Comparison of ENCODE assay signal across 14 cellular contexts in genomic region chr5:112951124-112951702, GRCh38. TPM values are rescaled to one million over a fixed set of nuclear protein-coding genes. Genes with fewer than 3 reads are reported as not detected.
A peak's percentile ranks its signal among the peaks of the same experiment; 100 is the strongest.
DNase-seq lines count a peak whose midpoint lies in the region; ATAC-seq, FAIRE-seq and TF ChIP-seq lines count a peak whose summit lies in the region.
"Had no signal": no experiment of that assay in that cellular context is flagged by ENCODE, and none has a peak within 500 bp of the region (broad histone marks: within the 10 kb centered on the region; RNA-seq: fewer than 3 reads in every experiment).

No MANE protein-coding gene starts in this region.

- intact Hi-C loops in pancreas (cut with DNase I) = no loop called here

- H3K27me3 ChIP-seq in pancreas = no peaks in the 10 kb centered on the region
- H3K27me3 ChIP-seq: upper lobe of right lung had no signal

- no peaks in the 10 kb centered on the region for H3K9me3 ChIP-seq in pancreas
- H3K9me3 ChIP-seq: upper lobe of right lung had no signal

- WGBS in pancreas, 2 donors = 94 to 95% methylated on average over 12 of the region's 12 CpGs

- no peaks in the 10 kb centered on the region for H3K36me3 ChIP-seq in pancreas
- H3K36me3 ChIP-seq: upper lobe of right lung had no signal

- no peak overlapping the region for H3K4me3 ChIP-seq in pancreas
- H3K4me3 ChIP-seq: upper lobe of right lung had no signal

- DNase-seq in stimulated activated CD4-positive, alpha-beta T cell treated with anti-CD3 and anti-CD28 coated beads, Interleukin-15, amount 100 ng/mL, for 24 hours = peak; percentile 44
- DNase-seq in stimulated activated CD4-positive, alpha-beta T cell treated with anti-CD3 and anti-CD28 coated beads, Interleukin-4, amount 100 ng/mL, for 4 hours = no peak
- DNase-seq in stimulated activated naive CD8-positive, alpha-beta T cell treated with anti-CD3 and anti-CD28 coated beads, Interleukin-15, Interleukin-2, amounts not matched to agents 100 U/mL and 50 U/mL, for 24 hours = no peak
- DNase-seq in GM10266 (ENCODE audit: extremely low spot score) = no peak
- DNase-seq in HEK293T (ENCODE audit: extremely low spot score) = no peak
- DNase-seq in pancreas = no peak
- DNase-seq: EL, NCI-H510A, SHP77, upper lobe of right lung had no signal

- TF ChIP-seq CTCF in GM10266 (IDR thresholded peaks at IDR 0.05; ENCODE audit: control insufficient read depth, insufficient read depth, low read depth, missing control alignments) (no peak), pancreas (IDR thresholded peaks at IDR 0.05) (no peak)

- H3K4me1 ChIP-seq in pancreas = no peaks in the 10 kb centered on the region
- H3K4me1 ChIP-seq: upper lobe of right lung had no signal

- no peak overlapping the region for H3K27ac ChIP-seq in pancreas
- H3K27ac ChIP-seq: upper lobe of right lung, VCaP had no signal

- POLR2A ChIA-PET in HEK293T (lab: Yijun Ruan, JAX) = interaction anchor here (1.3 kb wide), 1 partner anchor 25 kb away, joined by 3 read pairs; the partner anchor contains the start of gene DCP2

- CTCF ChIA-PET in HEK293T (lab: Yijun Ruan, JAX) = no interaction called here

- ATAC-seq in GM21619 (IDR thresholded peaks at IDR 0.05; ENCODE audit: unreplicated experiment) = peak; percentile 90
- ATAC-seq in HG03159 (IDR thresholded peaks at IDR 0.05; ENCODE audit: unreplicated experiment) = peak; percentile 74
- ATAC-seq in stimulated activated naive CD8-positive, alpha-beta T cell treated with anti-CD3 and anti-CD28 coated beads, Interleukin-15, Interleukin-2, amounts not matched to agents 100 U/mL and 50 U/mL, for 24 hours = peak; percentile 57
- no peak for ATAC-seq in pancreas
- ATAC-seq: sciatic nerve, upper lobe of right lung had no signal

- FAIRE-seq in pancreas (lab: Jason Lieb, UNC) = no peak

TF ChIP-seq in HEK293T, 16 proteins besides CTCF, POLR2A, EP300 and RAD21:
- TF ChIP-seq BHLHE40 (IDR thresholded peaks at IDR 0.05; ENCODE audit: borderline replicate concordance) (no peak), SP1 (IDR thresholded peaks at IDR 0.05) (no peak), ZNF384 (IDR thresholded peaks at IDR 0.05) (no peak), FOXA1 (IDR thresholded peaks at IDR 0.05) (no peak), NFRKB (IDR thresholded peaks at IDR 0.05) (no peak)
TF ChIP-seq in HEK293T: peak in this region for 0.

RNA-seq across cellular contexts. Expression of gene DCP2, which starts 25.4 kb away (rescaled TPM):
- 10 to 100 TPM in 5 of 6 donors, 1 to 10 TPM in 1; 9.6 to 28.3 (median 14.4) TPM for total RNA-seq in pancreas
- 1 to 10 TPM; 2.7 to 4.8 TPM for polyA plus RNA-seq in pancreas

RNA-seq across cellular contexts. Expression of gene REEP5, which starts 29.2 kb away (rescaled TPM):
- 10 to 100 TPM; 67.0 to 84.7 (median 74.2) TPM for total RNA-seq in pancreas
- polyA plus RNA-seq in pancreas = 10 to 100 TPM; 33.0 to 54.9 TPM

Comparison
In these comparisons a context has a peak if more than half of its experiments do, and no peak if none do; other contexts are left out.
1. ATAC-seq: peak in GM21619 (single experiment), HG03159 (single experiment) and stimulated activated naive CD8-positive, alpha-beta T cell treated with anti-CD3 and anti-CD28 coated beads, Interleukin-15, Interleukin-2, amounts not matched to agents 100 U/mL and 50 U/mL, for 24 hours (single experiment); none in pancreas (0 of 4).